Comparison of ENCODE assay signal across 20 cellular contexts in the genomic region with DNA sequence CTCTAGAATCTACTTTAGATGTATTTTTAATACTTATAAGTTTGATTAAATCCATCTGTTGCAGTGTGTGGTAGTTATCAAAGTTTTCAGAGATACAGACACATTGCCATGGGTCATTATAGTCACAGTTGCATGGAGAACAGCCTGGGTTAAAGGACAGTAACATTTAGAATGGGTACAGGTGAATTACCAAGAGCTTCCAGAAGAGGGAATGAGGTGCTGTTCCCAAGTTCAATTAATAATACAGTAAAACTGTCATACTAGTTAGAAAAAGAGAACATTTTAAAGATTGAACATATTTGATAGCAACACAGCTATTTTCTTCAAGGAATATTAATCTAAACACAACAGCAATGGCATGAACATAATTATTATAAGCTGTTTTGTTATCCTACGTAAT.
DNase-seq lines count a peak whose midpoint lies in the region; ATAC-seq and TF ChIP-seq lines count a peak whose summit lies in the region.
"Had no signal": no experiment of that assay in that cellular context is flagged by ENCODE, and none has a peak within 500 bp of the region (broad histone marks: within the 10 kb centered on the region; RNA-seq: fewer than 3 reads in every experiment).

No MANE protein-coding gene starts in this region.

- POLR2A ChIA-PET in PC-3 (lab: Charles Lee; ENCODE audit: unreplicated experiment), result no interaction called here
- POLR2A ChIA-PET in A673 (lab: Charles Lee; ENCODE audit: low non-redundant PET), result no interaction called here

- BruUV-seq in PC-3 (replicated peaks; lab: Mats Ljungman, UMichigan) (no TSS peak), A673 (replicated peaks; lab: Mats Ljungman, UMichigan) (no TSS peak)

- no peak overlapping the region for H3K9ac ChIP-seq in PC-3 (ENCODE audit: low read length)
- no peak overlapping the region for H3K9ac ChIP-seq in endodermal cell (ENCODE audit: extremely low read depth, low read length, poor library complexity, severe bottlenecking)
- H3K9ac ChIP-seq in neural progenitor cell, result no peak overlapping the region
- H3K9ac ChIP-seq: BLaER1 treated with 17β-estradiol and CSF1 and Interleukin-3, amounts not matched to agents 10 nM and 100 nM had no signal

- H3K27ac ChIP-seq in PC-3 (ENCODE audit: low read length) (no peak overlapping the region), endodermal cell (ENCODE audit: low read depth, low read length) (no peak overlapping the region), neural progenitor cell (no peak overlapping the region), A673 (ENCODE audit: low read depth, low read length, poor library complexity, severe bottlenecking) (no peak overlapping the region)
- H3K27ac ChIP-seq: A549; BLaER1 treated with 17β-estradiol and CSF1 and Interleukin-3, amounts not matched to agents 10 nM and 100 nM; Peyer's patch; SK-N-MC had no signal

- DNase-seq in GM06990 (ENCODE audit: extremely low read depth, insufficient read length), result no peak
- DNase-seq in PC-3, result peak; percentile 2
- no peak for DNase-seq in endodermal cell
- DNase-seq in neural progenitor cell (ENCODE audit: low spot score), result no peak
- DNase-seq in HCEC 1CT, result no peak
- no peak for DNase-seq in T-helper 9 cell
- no peak for DNase-seq in A673 (ENCODE audit: low spot score)
- DNase-seq: CD8-positive, alpha-beta memory T cell; GOT3; HFFc6; IMR-90; NCI-H1436 treated with DMSO at 0.1 percent for 48 hours; NCI-H2029; NCI-H2171; NCI-H526; Peyer's patch had no signal

- H3K4me1 ChIP-seq in PC-3 (ENCODE audit: insufficient read depth, low read length) (no peaks in the 10 kb centered on the region), endodermal cell (ENCODE audit: control insufficient read depth, insufficient read depth, low read length) (no peaks in the 10 kb centered on the region), neural progenitor cell (peaks cover 3% of the 10 kb centered on the region), A673 (ENCODE audit: insufficient read depth, low read length, poor library complexity, severe bottlenecking) (no peaks in the 10 kb centered on the region)
- H3K4me1 ChIP-seq: A549, Peyer's patch had no signal

- no peaks in the 10 kb centered on the region for H3K36me3 Mint-ChIP-seq in endodermal cell (ENCODE audit: low read depth)
- no peaks in the 10 kb centered on the region for H3K36me3 Mint-ChIP-seq in neural progenitor cell
- H3K36me3 Mint-ChIP-seq: CD8-positive, alpha-beta memory T cell had no signal

- H3K9me2 ChIP-seq in PC-3 (replicated peaks; ENCODE audit: low read length), result no peaks in the 10 kb centered on the region

- intact Hi-C loops in PC-3 (cut with micrococcal nuclease) (no loop called here), A673 (cut with micrococcal nuclease; ENCODE audit: unreplicated experiment) (no loop called here)

- H3K79me2 ChIP-seq in PC-3 (ENCODE audit: low read length) (no peaks in the 10 kb centered on the region), neural progenitor cell (ENCODE audit: low read depth) (no peaks in the 10 kb centered on the region)

- H3K4me3 Mint-ChIP-seq in endodermal cell (no peak overlapping the region), neural progenitor cell (no peak overlapping the region)
- H3K4me3 Mint-ChIP-seq: CD8-positive, alpha-beta memory T cell; HFFc6 had no signal

- H3K4me1 Mint-ChIP-seq in endodermal cell (no peaks in the 10 kb centered on the region), neural progenitor cell (no peaks in the 10 kb centered on the region)
- H3K4me1 Mint-ChIP-seq: CD8-positive, alpha-beta memory T cell had no signal

- H3K36me3 ChIP-seq in GM06990 (ENCODE audit: control insufficient read depth, insufficient read depth, low read length) (no peaks in the 10 kb centered on the region), PC-3 (ENCODE audit: low read depth, low read length) (no peaks in the 10 kb centered on the region), endodermal cell (ENCODE audit: control insufficient read depth, insufficient read depth, low read length) (no peaks in the 10 kb centered on the region), neural progenitor cell (no peaks in the 10 kb centered on the region), A673 (ENCODE audit: insufficient read depth, low read length, poor library complexity, severe bottlenecking) (no peaks in the 10 kb centered on the region)
- H3K36me3 ChIP-seq: BLaER1 treated with 17β-estradiol and CSF1 and Interleukin-3, amounts not matched to agents 10 nM and 100 nM; Peyer's patch had no signal

- no peak overlapping the region for H3K4me3 ChIP-seq in GM06990 (replicated peaks; ENCODE audit: low read depth, low read length)
- no peak overlapping the region for H3K4me3 ChIP-seq in PC-3 (ENCODE audit: low read length)
- H3K4me3 ChIP-seq in endodermal cell (ENCODE audit: low read length), result no peak overlapping the region
- no peak overlapping the region for H3K4me3 ChIP-seq in neural progenitor cell
- no peak overlapping the region for H3K4me3 ChIP-seq in A673 (ENCODE audit: low read depth, low read length, poor library complexity, severe bottlenecking)
- H3K4me3 ChIP-seq: A549; BLaER1 treated with 17β-estradiol and CSF1 and Interleukin-3, amounts not matched to agents 10 nM and 100 nM; Peyer's patch; SK-N-MC had no signal

- H3F3A ChIP-seq in PC-3 (ENCODE audit: low read length, unreplicated experiment) (no peaks in the 10 kb centered on the region), neural progenitor cell (ENCODE audit: low read depth) (no peaks in the 10 kb centered on the region)

- peak; percentile 6 for TF ChIP-seq CTCF in GM06990 (IDR thresholded peaks at IDR 0.05; ENCODE audit: insufficient read depth, low read length, poor library complexity, severe bottlenecking)
- 0 out of 2 replicates have a peak, but pooled peaks have one; percentile 14 for TF ChIP-seq CTCF in PC-3 (conservative IDR thresholded peaks at IDR 0.05; ENCODE audit: low read depth, low read length)
- peak; percentile 72 for TF ChIP-seq CTCF in endodermal cell (conservative IDR thresholded peaks at IDR 0.05)
- TF ChIP-seq CTCF in neural progenitor cell (IDR thresholded peaks at IDR 0.05), result peak; percentile 10
- no peak; the same call in 1 of the 2 replicates for TF ChIP-seq CTCF in A673 (conservative IDR thresholded peaks at IDR 0.05; ENCODE audit: low read depth, low read length)

- 100% methylated on average over 1 of the region's 1 CpG for WGBS in endodermal cell (ENCODE audit: insufficient coverage in 1 of 2, insufficient read length in 1 of 2), 2 experiments

- no peaks in the 10 kb centered on the region for H3K27me3 Mint-ChIP-seq in endodermal cell (ENCODE audit: insufficient read depth)
- H3K27me3 Mint-ChIP-seq in neural progenitor cell (ENCODE audit: insufficient read depth, low read depth), result no peaks in the 10 kb centered on the region
- H3K27me3 Mint-ChIP-seq: CD8-positive, alpha-beta memory T cell had no signal

- no peak for ATAC-seq in PC-3
- ATAC-seq: A549, Right ventricle myocardium inferior had no signal

- H3K27ac Mint-ChIP-seq in endodermal cell, result no peak overlapping the region
- H3K27ac Mint-ChIP-seq in neural progenitor cell, result no peak overlapping the region
- H3K27ac Mint-ChIP-seq: CD8-positive, alpha-beta memory T cell; HFFc6 had no signal

- H4K20me1 ChIP-seq in PC-3 (ENCODE audit: low read length), result no peaks in the 10 kb centered on the region
- H4K20me1 ChIP-seq in neural progenitor cell (ENCODE audit: low read depth), result no peaks in the 10 kb centered on the region
- H4K20me1 ChIP-seq: BLaER1 treated with 17β-estradiol and CSF1 and Interleukin-3, amounts not matched to agents 10 nM and 100 nM had no signal

- H3K4me2 ChIP-seq in PC-3 (ENCODE audit: low read length) (no peak overlapping the region), neural progenitor cell (no peak overlapping the region)
- H3K4me2 ChIP-seq: A549; BLaER1 treated with 17β-estradiol and CSF1 and Interleukin-3, amounts not matched to agents 10 nM and 100 nM had no signal

- H3K9me3 ChIP-seq in PC-3 (ENCODE audit: low read length) (no peaks in the 10 kb centered on the region), endodermal cell (ENCODE audit: control insufficient read depth, low read length) (no peaks in the 10 kb centered on the region), neural progenitor cell (ENCODE audit: low read depth) (no peaks in the 10 kb centered on the region), A673 (ENCODE audit: low read depth, low read length, poor library complexity, severe bottlenecking) (no peaks in the 10 kb centered on the region)
- H3K9me3 ChIP-seq: A549; BLaER1 treated with 17β-estradiol and CSF1 and Interleukin-3, amounts not matched to agents 10 nM and 100 nM; Peyer's patch had no signal

- H3K27me3 ChIP-seq in GM06990 (replicated peaks; ENCODE audit: control insufficient read depth, insufficient read depth, low read length) (no peaks in the 10 kb centered on the region), PC-3 (ENCODE audit: low read length) (no peaks in the 10 kb centered on the region), endodermal cell (ENCODE audit: control insufficient read depth, insufficient read depth, low read length, poor library complexity, severe bottlenecking) (no peaks in the 10 kb centered on the region), neural progenitor cell (no peaks in the 10 kb centered on the region), A673 (replicated peaks; ENCODE audit: insufficient read depth, low read depth, low read length, poor library complexity) (peaks cover 16% of the 10 kb centered on the region)
- H3K27me3 ChIP-seq: BLaER1 treated with 17β-estradiol and CSF1 and Interleukin-3, amounts not matched to agents 10 nM and 100 nM; Peyer's patch had no signal

- H2AFZ ChIP-seq in PC-3 (ENCODE audit: low read length) (no peak overlapping the region), neural progenitor cell (replicated peaks) (no peak overlapping the region)

- CTCF ChIA-PET in PC-3 (lab: Charles Lee), result interaction anchor here (0.7 kb wide), 1 partner anchor 16 kb away, joined by 3 read pairs; no protein-coding TSS in a partner anchor
- CTCF ChIA-PET in A673 (lab: Charles Lee), result no interaction called here

- H3K9me3 Mint-ChIP-seq in endodermal cell (no peaks in the 10 kb centered on the region), neural progenitor cell (no peaks in the 10 kb centered on the region)
